8 cellular contexts compared by ENCODE assay signal in the genomic region with DNA sequence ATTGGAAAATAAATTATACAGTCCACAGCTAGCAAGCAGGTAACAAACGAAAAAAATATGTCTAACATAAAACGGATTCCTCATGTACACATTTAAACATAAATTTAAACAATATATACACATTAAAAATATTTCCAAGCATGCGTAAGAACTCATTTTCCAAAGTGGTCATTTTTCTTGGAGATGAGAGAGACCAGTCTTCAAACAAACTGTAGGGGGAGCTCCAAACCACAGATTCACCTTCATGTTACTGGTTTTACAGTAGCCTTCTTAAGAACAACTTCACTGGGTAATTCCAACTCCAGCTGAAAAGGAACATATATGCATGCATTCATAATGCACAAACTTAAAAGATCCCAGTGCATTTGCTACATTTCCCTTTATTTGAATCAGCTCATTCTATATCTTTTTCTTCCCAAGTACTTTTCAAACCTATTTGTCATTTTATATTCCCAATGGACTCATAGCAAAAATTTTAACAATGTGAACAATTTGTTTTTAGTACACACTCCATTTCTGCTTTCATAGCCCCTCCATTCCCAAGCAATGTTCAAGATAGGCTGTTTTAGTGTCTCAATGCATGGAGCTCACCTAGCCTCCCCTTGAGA.
DNase-seq lines count a peak whose midpoint lies in the region; ATAC-seq and TF ChIP-seq lines count a peak whose summit lies in the region.

No MANE protein-coding gene starts in this region.

- H2AFZ ChIP-seq in parathyroid adenoma = no peak overlapping the region

- no peaks in the 10 kb centered on the region for H3K36me3 ChIP-seq in parathyroid adenoma (ENCODE audit: control insufficient read depth, insufficient read depth, low read length)

- H3K27ac ChIP-seq in parathyroid adenoma = no peak overlapping the region

- H3K4me2 ChIP-seq in parathyroid adenoma (ENCODE audit: low read length) = no peak overlapping the region

- TF ChIP-seq CTCF in GM12864 (IDR thresholded peaks at IDR 0.05; ENCODE audit: low read depth, low read length, missing control alignments) (peak; percentile 79), fibroblast of mammary gland (conservative IDR thresholded peaks at IDR 0.05; ENCODE audit: control insufficient read depth, insufficient read depth, low read depth, low read length) (peak; percentile 89), parathyroid adenoma (IDR thresholded peaks at IDR 0.05) (peak; percentile 82)

- H3K27me3 ChIP-seq in parathyroid adenoma (ENCODE audit: control insufficient read depth, insufficient read depth, low read length) = no peaks in the 10 kb centered on the region

- H3K9me3 ChIP-seq in parathyroid adenoma (ENCODE audit: control insufficient read depth, low read length) = no peaks in the 10 kb centered on the region

- H3K4me3 ChIP-seq in GM12864 (ENCODE audit: low read depth, low read length) (no peak overlapping the region), fibroblast of mammary gland (ENCODE audit: control insufficient read depth, low read depth, low read length) (no peak overlapping the region), parathyroid adenoma (ENCODE audit: low read depth, low read length) (no peak overlapping the region)

- no peaks in the 10 kb centered on the region for H3K4me1 ChIP-seq in parathyroid adenoma

- peaks cover 9% of the 10 kb centered on the region for H3K79me2 ChIP-seq in parathyroid adenoma

- no peak overlapping the region for H3K9ac ChIP-seq in parathyroid adenoma

- DNase-seq in AG08395 (ENCODE audit: low spot score) (peak; percentile 68), GM12864 (ENCODE audit: low read depth) (peak; percentile 69), NCI-H187 treated with DMSO at 0.1 percent for 48 hours (lab: John Stamatoyannopoulos, UW) (peak; percentile 4), SW 1271 (lab: John Stamatoyannopoulos, UW) (peak; percentile 29 to 74), fibroblast of mammary gland (ENCODE audit: low read depth) (peak; percentile 92)
- DNase-seq in activated CD8-positive, alpha-beta memory T cell treated with anti-CD3 and anti-CD28 coated beads for 24 hours = no peak

- ATAC-seq in HG02798 (IDR thresholded peaks at IDR 0.05; ENCODE audit: poor library complexity, unreplicated experiment) = no peak
